In genomic region chr12:52444647-52445595, GRCh38 we compare ENCODE assay signal across 25 cellular contexts. TPM values are rescaled to one million over a fixed set of nuclear protein-coding genes. Genes with fewer than 3 reads are reported as not detected.
"Had no signal": no experiment of that assay in that cellular context is flagged by ENCODE, and none has a peak within 500 bp of the region (broad histone marks: within the 10 kb centered on the region; RNA-seq: fewer than 3 reads in every experiment).

No MANE protein-coding gene starts in this region.

- H3K27ac ChIP-seq: adrenal gland, left ventricle myocardium inferior had no signal

- FAIRE-seq: TTC549 had no signal

- H3K4me1 ChIP-seq: adrenal gland, prostate gland had no signal

- H3K4me3 ChIP-seq: adrenal gland, left ventricle myocardium inferior, prostate gland, smooth muscle cell had no signal

- H3K4me2 ChIP-seq: smooth muscle cell had no signal

- H3K9me3 ChIP-seq: adrenal gland, left ventricle myocardium inferior, prostate gland had no signal

- DNase-seq: activated B cell treated with CpG ODN at 0.5 μM for 24 hours; activated CD4-positive, alpha-beta T cell treated with anti-CD3 and anti-CD28 coated beads for 48 hours; activated CD8-positive, alpha-beta memory T cell treated with anti-CD3 and anti-CD28 coated beads, Interleukin-2, amount 50 U/mL, for 4 hours; activated CD8-positive, alpha-beta T cell treated with anti-CD3 and anti-CD28 coated beads, Interleukin-2, amount 10 ng/mL, durations not matched to agents 7 days and 5 days; activated effector memory CD4-positive, alpha-beta T cell treated with anti-CD3 and anti-CD28 coated beads, Interleukin-2, amount 50 U/mL, for 16 hours; activated T-cell treated with anti-CD3 and anti-CD28 coated beads, Interleukin-2, amount 50 U/mL, for 48 hours; adrenal gland; effector memory CD4-positive, alpha-beta T cell; erythroblast; hippocampal formation; left ventricle myocardium inferior; mesendoderm; nucleus accumbens; right cardiac atrium; stimulated activated naive CD8-positive, alpha-beta T cell treated with anti-CD3 and anti-CD28 coated beads, Interleukin-15, Interleukin-2, amounts not matched to agents 100 U/mL and 50 U/mL, for 24 hours; SW 1271 had no signal

- H3K27me3 ChIP-seq: adrenal gland had no signal

- H3K36me3 ChIP-seq: adrenal gland, left ventricle myocardium inferior, prostate gland had no signal

- ATAC-seq: activated CD8-positive, alpha-beta T cell treated with anti-CD3 and anti-CD28 coated beads, Interleukin-2, amount 10 ng/mL, durations not matched to agents 7 days and 5 days; natural killer cell treated with Interleukin-12 subunit alpha and Interleukin-12 subunit beta and Interleukin-15 and Interleukin-18, amount 100 ng/mL, for 72 hours; right cardiac atrium; stimulated activated naive CD8-positive, alpha-beta T cell treated with anti-CD3 and anti-CD28 coated beads, Interleukin-15, Interleukin-2, amounts not matched to agents 100 U/mL and 50 U/mL, for 24 hours had no signal

RNA-seq across cellular contexts. Expression of gene KRT6B, which starts 7.0 kb away (rescaled TPM):
- total RNA-seq: activated B cell treated with CpG ODN at 0.5 μM for 24 hours; activated CD8-positive, alpha-beta T cell treated with anti-CD3 and anti-CD28 coated beads, Interleukin-2, amount 10 ng/mL, durations not matched to agents 7 days and 5 days; glomerular endothelial cell; kidney epithelial cell; left ventricle myocardium inferior; natural killer cell treated with Interleukin-12 subunit alpha and Interleukin-12 subunit beta and Interleukin-15 and Interleukin-18, amount 100 ng/mL, for 72 hours; right cardiac atrium; T-helper 2 cell treated with Interferon-gamma antibody and Interleukin-4, amounts not matched to agents 100 ng/mL and 5 ng/mL, for 36 hours had no signal
- polyA plus RNA-seq: right cardiac atrium had no signal

RNA-seq across cellular contexts. Expression of gene KRT75, which starts 10.8 kb away (rescaled TPM):
- total RNA-seq: activated B cell treated with CpG ODN at 0.5 μM for 24 hours; activated CD8-positive, alpha-beta T cell treated with anti-CD3 and anti-CD28 coated beads, Interleukin-2, amount 10 ng/mL, durations not matched to agents 7 days and 5 days; adrenal gland; glomerular endothelial cell; kidney epithelial cell; left ventricle myocardium inferior; natural killer cell treated with Interleukin-12 subunit alpha and Interleukin-12 subunit beta and Interleukin-15 and Interleukin-18, amount 100 ng/mL, for 72 hours; prostate gland; right cardiac atrium; T-helper 2 cell treated with Interferon-gamma antibody and Interleukin-4, amounts not matched to agents 100 ng/mL and 5 ng/mL, for 36 hours; temporal lobe; ureter had no signal
- polyA plus RNA-seq: adrenal gland had no signal

RNA-seq across cellular contexts. Expression of gene KRT6C, which starts 28.7 kb away (rescaled TPM):
- total RNA-seq: activated B cell treated with CpG ODN at 0.5 μM for 24 hours; activated CD8-positive, alpha-beta T cell treated with anti-CD3 and anti-CD28 coated beads, Interleukin-2, amount 10 ng/mL, durations not matched to agents 7 days and 5 days; glomerular endothelial cell; kidney epithelial cell; left ventricle myocardium inferior; natural killer cell treated with Interleukin-12 subunit alpha and Interleukin-12 subunit beta and Interleukin-15 and Interleukin-18, amount 100 ng/mL, for 72 hours; prostate gland; right cardiac atrium; T-helper 2 cell treated with Interferon-gamma antibody and Interleukin-4, amounts not matched to agents 100 ng/mL and 5 ng/mL, for 36 hours; temporal lobe had no signal
- polyA plus RNA-seq: right cardiac atrium had no signal

RNA-seq across cellular contexts. Expression of gene KRT82, which starts 38.8 kb away (rescaled TPM):
- total RNA-seq: activated B cell treated with CpG ODN at 0.5 μM for 24 hours; activated CD8-positive, alpha-beta T cell treated with anti-CD3 and anti-CD28 coated beads, Interleukin-2, amount 10 ng/mL, durations not matched to agents 7 days and 5 days; adrenal gland; glomerular endothelial cell; kidney epithelial cell; left ventricle myocardium inferior; natural killer cell treated with Interleukin-12 subunit alpha and Interleukin-12 subunit beta and Interleukin-15 and Interleukin-18, amount 100 ng/mL, for 72 hours; prostate gland; right cardiac atrium; smooth muscle cell; T-helper 2 cell treated with Interferon-gamma antibody and Interleukin-4, amounts not matched to agents 100 ng/mL and 5 ng/mL, for 36 hours; temporal lobe; ureter had no signal
- polyA plus RNA-seq: adrenal gland, right cardiac atrium had no signal

RNA-seq across cellular contexts. Expression of gene KRT6A, which starts 48.1 kb away (rescaled TPM):
- total RNA-seq: activated B cell treated with CpG ODN at 0.5 μM for 24 hours; activated CD8-positive, alpha-beta T cell treated with anti-CD3 and anti-CD28 coated beads, Interleukin-2, amount 10 ng/mL, durations not matched to agents 7 days and 5 days; glomerular endothelial cell; left ventricle myocardium inferior; natural killer cell treated with Interleukin-12 subunit alpha and Interleukin-12 subunit beta and Interleukin-15 and Interleukin-18, amount 100 ng/mL, for 72 hours; right cardiac atrium; T-helper 2 cell treated with Interferon-gamma antibody and Interleukin-4, amounts not matched to agents 100 ng/mL and 5 ng/mL, for 36 hours; temporal lobe had no signal
- polyA plus RNA-seq: right cardiac atrium had no signal
